ENCODE assay signal across 19 cellular contexts in genomic region chr10:86264481-86265231, GRCh38.
DNase-seq lines count a peak whose midpoint lies in the region; ATAC-seq lines count a peak whose summit lies in the region.
"Had no signal": no experiment of that assay in that cellular context is flagged by ENCODE, and none has a peak within 500 bp of the region (broad histone marks: within the 10 kb centered on the region; RNA-seq: fewer than 3 reads in every experiment).

No MANE protein-coding gene starts in this region.

- no peak for ATAC-seq in GM21528 (IDR thresholded peaks at IDR 0.05; ENCODE audit: low FRiP score, unreplicated experiment)
- ATAC-seq in HG03457 (IDR thresholded peaks at IDR 0.05; ENCODE audit: unreplicated experiment), result no peak
- ATAC-seq: gastrocnemius medialis had no signal

- peak overlapping the region; percentile 92 for H3K27ac ChIP-seq in angular gyrus (ENCODE audit: low read depth, low read length)
- peak overlapping the region; percentile 97 for H3K27ac ChIP-seq in temporal lobe (ENCODE audit: low read depth, low read length)
- H3K27ac ChIP-seq: 22Rv1, gastrocnemius medialis, neural progenitor cell, tibial nerve had no signal

- peak; percentile 47 for DNase-seq in NCI-H1436 (lab: John Stamatoyannopoulos, UW)
- DNase-seq in NCI-H1436 treated with DMSO at 0.1 percent for 48 hours (lab: John Stamatoyannopoulos, UW), result no peak
- peak; percentile 76 for DNase-seq in mesenteric fat pad (ENCODE audit: low spot score)
- DNase-seq in NCI-H510A treated with DMSO at 0.1 percent for 48 hours (lab: John Stamatoyannopoulos, UW), result no peak
- DNase-seq: activated CD4-positive, alpha-beta memory T cell treated with anti-CD3 and anti-CD28 coated beads for 36 hours; activated naive CD8-positive, alpha-beta T cell treated with anti-CD3 and anti-CD28 coated beads, Interleukin-2, amount 10 ng/mL, durations not matched to agents 7 days and 5 days; Calu3; gastrocnemius medialis; Kasumi-1; NCI-H1105 treated with DMSO at 0.1 percent for 48 hours; NCI-H526; SHP77 treated with DMSO at 0.1 percent for 48 hours had no signal

Comparison
In these comparisons a context has a peak if more than half of its experiments do, and no peak if none do; other contexts are left out.
1. DNase-seq: peak in NCI-H1436 (single experiment) and mesenteric fat pad (single experiment); none in NCI-H1436 treated with DMSO at 0.1 percent for 48 hours (single experiment) and NCI-H510A treated with DMSO at 0.1 percent for 48 hours (single experiment).